15 cellular contexts compared by ENCODE assay signal in genomic region chr1:183808296-183809027, GRCh38. TPM values are rescaled to one million over a fixed set of nuclear protein-coding genes. Genes with fewer than 3 reads are reported as not detected.
DNase-seq lines count a peak whose midpoint lies in the region; ATAC-seq and TF ChIP-seq lines count a peak whose summit lies in the region.
"Had no signal": no experiment of that assay in that cellular context is flagged by ENCODE, and none has a peak within 500 bp of the region (broad histone marks: within the 10 kb centered on the region; RNA-seq: fewer than 3 reads in every experiment).

No MANE protein-coding gene starts in this region.

- H3K27me3 ChIP-seq in ACC112 (ENCODE audit: insufficient read depth, low read length) = no peaks in the 10 kb centered on the region
- no peaks in the 10 kb centered on the region for H3K27me3 ChIP-seq in dorsolateral prefrontal cortex
- no peaks in the 10 kb centered on the region for H3K27me3 ChIP-seq in BE2C
- H3K27me3 ChIP-seq: MG63 had no signal

- intact Hi-C loops in dorsolateral prefrontal cortex (cut with DNase I) = loop anchor here (5.0 to 10.0 kb wide), 5 partner anchors 64 to 171 kb away; partner anchors contain the start of genes APOBEC4 (in 1 of the 2) and ARPC5 (in 1 of the 2)
- intact Hi-C loops in activated CD4-positive, alpha-beta T cell treated with anti-CD3 and anti-CD28 coated beads, Interleukin-2, amount 10 ng/mL, durations not matched to agents 24 days and 14 days (cut with micrococcal nuclease) = loop anchor here (5.0 kb wide), 1 partner anchor 34 kb away; no protein-coding TSS in a partner anchor

- TF ChIP-seq CTCF in HFF-Myc (IDR thresholded peaks at IDR 0.05; ENCODE audit: low read depth, low read length, missing control alignments) = no peak
- TF ChIP-seq CTCF in dorsolateral prefrontal cortex (IDR thresholded peaks at IDR 0.05 in 54 of 56, conservative IDR thresholded peaks at IDR 0.05 in 2 of 56; ENCODE audit: low read depth in 1 of 56, partially characterized antibody in 56 of 56) = no peak
- TF ChIP-seq CTCF in nephron (IDR thresholded peaks at IDR 0.05; ENCODE audit: unreplicated experiment in 3 of 3) = no peak
- TF ChIP-seq CTCF in BE2C (IDR thresholded peaks at IDR 0.05; ENCODE audit: low read depth, low read length) = no peak

- H3K4me3 Mint-ChIP-seq in nephron = peak overlapping the region; percentile 65 to 99 (median 96)
- H3K4me3 Mint-ChIP-seq in activated CD4-positive, alpha-beta T cell treated with anti-CD3 and anti-CD28 coated beads, Interleukin-2, amount 10 ng/mL, durations not matched to agents 24 days and 14 days = no peak overlapping the region
- H3K4me3 Mint-ChIP-seq in activated T-helper 17 cell treated with anti-CD3 and anti-CD28 coated beads, Interleukin-2, amount 50 U/mL, for 72 hours = no peak overlapping the region
- H3K4me3 Mint-ChIP-seq: natural killer cell treated with Interleukin-12 subunit alpha and Interleukin-12 subunit beta and Interleukin-15 and Interleukin-18, amount 100 ng/mL, for 72 hours had no signal

- DNase-seq in HFF-Myc (ENCODE audit: extremely low read depth, low read depth) (no peak), dorsolateral prefrontal cortex (no peak), NCI-H345 (lab: John Stamatoyannopoulos, UW) (no peak), BE2C (no peak)
- no peak for DNase-seq in activated CD4-positive, alpha-beta T cell treated with anti-CD3 and anti-CD28 coated beads, Interleukin-2, amount 10 ng/mL, durations not matched to agents 24 days and 14 days
- DNase-seq: amniotic stem cell; effector CD4-positive, alpha-beta T cell; glutamatergic neuron; MG63; NCI-H2171 treated with DMSO at 0.1 percent for 48 hours had no signal

- no peak for ATAC-seq in activated T-helper 17 cell treated with anti-CD3 and anti-CD28 coated beads, Interleukin-2, amount 50 U/mL, for 72 hours (replicated peaks)
- ATAC-seq: HCT116 had no signal

- H3K4me1 ChIP-seq in ACC112 (ENCODE audit: control insufficient read depth, insufficient read depth, low read length, unreplicated experiment) = peaks cover 68% of the 10 kb centered on the region
- peaks cover 12% of the 10 kb centered on the region for H3K4me1 ChIP-seq in BE2C

- no peaks in the 10 kb centered on the region for H3K9me3 ChIP-seq in BE2C
- H3K9me3 ChIP-seq: MG63 had no signal

- H3K4me3 ChIP-seq in ACC112 (ENCODE audit: low read depth, low read length) (peak overlapping the region; percentile 83; the same call in 1 of the 2 replicates), HFF-Myc (replicated peaks; ENCODE audit: low read depth, low read length) (0 out of 2 replicates have a peak overlapping the region, but pooled peaks have one; percentile 4), dorsolateral prefrontal cortex (peak overlapping the region in 42 of 59 donors; percentile 0 to 89 (median 76)), BE2C (ENCODE audit: low read depth, low read length) (no peak overlapping the region)
- H3K4me3 ChIP-seq: MG63 had no signal

- H2AFZ ChIP-seq in ACC112 (ENCODE audit: low read length, unreplicated experiment) = no peak overlapping the region

- peaks cover 60% of the 10 kb centered on the region for H3K79me2 ChIP-seq in ACC112 (ENCODE audit: control insufficient read depth, insufficient read depth, low read length, unreplicated experiment)

- H3K27ac ChIP-seq in ACC112 (ENCODE audit: low read depth, low read length) = peak overlapping the region; percentile 75
- H3K27ac ChIP-seq in dorsolateral prefrontal cortex = peak overlapping the region in 47 of 59 donors; percentile 11 to 96 (median 88)

- peak overlapping the region; percentile 92 to 98 (median 97) for H3K27ac Mint-ChIP-seq in nephron
- no peak overlapping the region for H3K27ac Mint-ChIP-seq in activated CD4-positive, alpha-beta T cell treated with anti-CD3 and anti-CD28 coated beads, Interleukin-2, amount 10 ng/mL, durations not matched to agents 24 days and 14 days
- no peak overlapping the region for H3K27ac Mint-ChIP-seq in activated T-helper 17 cell treated with anti-CD3 and anti-CD28 coated beads, Interleukin-2, amount 50 U/mL, for 72 hours
- H3K27ac Mint-ChIP-seq: natural killer cell treated with Interleukin-12 subunit alpha and Interleukin-12 subunit beta and Interleukin-15 and Interleukin-18, amount 100 ng/mL, for 72 hours had no signal

- no peaks in the 10 kb centered on the region for H3K27me3 Mint-ChIP-seq in nephron (ENCODE audit: low read depth)
- H3K27me3 Mint-ChIP-seq in activated CD4-positive, alpha-beta T cell treated with anti-CD3 and anti-CD28 coated beads, Interleukin-2, amount 10 ng/mL, durations not matched to agents 24 days and 14 days = peaks cover 3% of the 10 kb centered on the region
- H3K27me3 Mint-ChIP-seq in activated T-helper 17 cell treated with anti-CD3 and anti-CD28 coated beads, Interleukin-2, amount 50 U/mL, for 72 hours = peaks cover 20% of the 10 kb centered on the region

- peaks cover 24% of the 10 kb centered on the region for H3K36me3 Mint-ChIP-seq in nephron (ENCODE audit: low read depth)
- no peaks in the 10 kb centered on the region for H3K36me3 Mint-ChIP-seq in activated CD4-positive, alpha-beta T cell treated with anti-CD3 and anti-CD28 coated beads, Interleukin-2, amount 10 ng/mL, durations not matched to agents 24 days and 14 days (ENCODE audit: low read depth)
- H3K36me3 Mint-ChIP-seq in activated T-helper 17 cell treated with anti-CD3 and anti-CD28 coated beads, Interleukin-2, amount 50 U/mL, for 72 hours (ENCODE audit: low read depth) = no peaks in the 10 kb centered on the region
- H3K36me3 Mint-ChIP-seq: natural killer cell treated with Interleukin-12 subunit alpha and Interleukin-12 subunit beta and Interleukin-15 and Interleukin-18, amount 100 ng/mL, for 72 hours had no signal

- H3K9me3 Mint-ChIP-seq in nephron = no peaks in the 10 kb centered on the region
- no peaks in the 10 kb centered on the region for H3K9me3 Mint-ChIP-seq in activated CD4-positive, alpha-beta T cell treated with anti-CD3 and anti-CD28 coated beads, Interleukin-2, amount 10 ng/mL, durations not matched to agents 24 days and 14 days
- H3K9me3 Mint-ChIP-seq in activated T-helper 17 cell treated with anti-CD3 and anti-CD28 coated beads, Interleukin-2, amount 50 U/mL, for 72 hours = no peaks in the 10 kb centered on the region
- H3K9me3 Mint-ChIP-seq: natural killer cell treated with Interleukin-12 subunit alpha and Interleukin-12 subunit beta and Interleukin-15 and Interleukin-18, amount 100 ng/mL, for 72 hours had no signal

- H3K36me3 ChIP-seq in ACC112 (ENCODE audit: insufficient read depth, low read length) = no peaks in the 10 kb centered on the region
- no peaks in the 10 kb centered on the region for H3K36me3 ChIP-seq in BE2C
- H3K36me3 ChIP-seq: MG63 had no signal

- H3K4me1 Mint-ChIP-seq in nephron = peaks cover 70% of the 10 kb centered on the region
- peaks cover 11% of the 10 kb centered on the region for H3K4me1 Mint-ChIP-seq in activated CD4-positive, alpha-beta T cell treated with anti-CD3 and anti-CD28 coated beads, Interleukin-2, amount 10 ng/mL, durations not matched to agents 24 days and 14 days
- H3K4me1 Mint-ChIP-seq in activated T-helper 17 cell treated with anti-CD3 and anti-CD28 coated beads, Interleukin-2, amount 50 U/mL, for 72 hours = no peaks in the 10 kb centered on the region

RNA-seq across cellular contexts. Expression of gene RGL1, which starts 3.5 kb away (rescaled TPM):
- total RNA-seq in dorsolateral prefrontal cortex = 100 to 1,000 TPM in 1 of 120 experiments, 10 to 100 TPM in 119; 50.4 to 101 (median 62.6) TPM
- total RNA-seq in activated CD4-positive, alpha-beta T cell treated with anti-CD3 and anti-CD28 coated beads, Interleukin-2, amount 10 ng/mL, durations not matched to agents 24 days and 14 days = 1.7 and 2.0 TPM in 2 replicates
- polyA plus RNA-seq in BE2C (2012; ENCODE audit: insufficient read depth, insufficient read length, low read depth) = 15.8 TPM
- total RNA-seq in activated T-helper 17 cell treated with anti-CD3 and anti-CD28 coated beads, Interleukin-2, amount 50 U/mL, for 72 hours = 1 to 10 TPM; 1.7 to 2.6 TPM

Comparison
In these comparisons a context has a peak if more than half of its experiments do, and no peak if none do; other contexts are left out.
1. H3K27ac Mint-ChIP-seq: peak in nephron (3 of 3); none in activated CD4-positive, alpha-beta T cell treated with anti-CD3 and anti-CD28 coated beads, Interleukin-2, amount 10 ng/mL, durations not matched to agents 24 days and 14 days (single experiment) and activated T-helper 17 cell treated with anti-CD3 and anti-CD28 coated beads, Interleukin-2, amount 50 U/mL, for 72 hours (single experiment).
2. H3K4me3 Mint-ChIP-seq: peak in nephron (3 of 3); none in activated CD4-positive, alpha-beta T cell treated with anti-CD3 and anti-CD28 coated beads, Interleukin-2, amount 10 ng/mL, durations not matched to agents 24 days and 14 days (single experiment) and activated T-helper 17 cell treated with anti-CD3 and anti-CD28 coated beads, Interleukin-2, amount 50 U/mL, for 72 hours (single experiment).
3. RNA of gene RGL1, which starts 3.5 kb away (total RNA-seq): 50.4 to 101 TPM in dorsolateral prefrontal cortex; 1.7 to 2.6 TPM in activated T-helper 17 cell treated with anti-CD3 and anti-CD28 coated beads, Interleukin-2, amount 50 U/mL, for 72 hours and 1.7 to 2.0 TPM in activated CD4-positive, alpha-beta T cell treated with anti-CD3 and anti-CD28 coated beads, Interleukin-2, amount 10 ng/mL, durations not matched to agents 24 days and 14 days; every median in the first group is over 10 times any median in the second.